Comparison of ENCODE assay signal across 18 cellular contexts in genomic region chr17:8837438-8838075, GRCh38. TPM values are rescaled to one million over a fixed set of nuclear protein-coding genes. Genes with fewer than 3 reads are reported as not detected.
DNase-seq lines count a peak whose midpoint lies in the region; ATAC-seq, FAIRE-seq and TF ChIP-seq lines count a peak whose summit lies in the region.
"Had no signal": no experiment of that assay in that cellular context is flagged by ENCODE, and none has a peak within 500 bp of the region (broad histone marks: within the 10 kb centered on the region; RNA-seq: fewer than 3 reads in every experiment).

No MANE protein-coding gene starts in this region.

- H3K27me3 ChIP-seq in SK-N-SH (ENCODE audit: insufficient read depth) = peaks cover 53% of the 10 kb centered on the region
- H3K27me3 ChIP-seq in astrocyte (ENCODE audit: insufficient read depth, low read length) = peaks cover 2% of the 10 kb centered on the region
- peaks cover 11% of the 10 kb centered on the region for H3K27me3 ChIP-seq in upper lobe of right lung
- H3K27me3 ChIP-seq: hepatocyte had no signal

- no peak for TF ChIP-seq CTCF in SK-N-SH (IDR thresholded peaks at IDR 0.05)
- no peak for TF ChIP-seq CTCF in astrocyte (IDR thresholded peaks at IDR 0.05; ENCODE audit: insufficient read depth, low read depth, low read length)
- no peak for TF ChIP-seq CTCF in upper lobe of right lung (IDR thresholded peaks at IDR 0.05)
- no peak for TF ChIP-seq CTCF in coronary artery (IDR thresholded peaks at IDR 0.05)

- no peak for FAIRE-seq in astrocyte (lab: Jason Lieb, UNC)
- FAIRE-seq: D721Med, endothelial cell of umbilical vein had no signal

- TF ChIP-seq RAD21 in SK-N-SH (IDR thresholded peaks at IDR 0.05; ENCODE audit: low read length) = no peak

- no peak overlapping the region for H3K4me2 ChIP-seq in SK-N-SH
- H3K4me2 ChIP-seq in astrocyte (ENCODE audit: low read length) = no peak overlapping the region
- H3K4me2 ChIP-seq: hepatocyte had no signal

- intact Hi-C loops in upper lobe of right lung (cut with DNase I) = no loop called here

- H3K4me3 Mint-ChIP-seq in astrocyte (ENCODE audit: unreplicated experiment) = no peak overlapping the region
- no peak overlapping the region for H3K4me3 Mint-ChIP-seq in activated CD4-positive, alpha-beta memory T cell treated with anti-CD3 and anti-CD28 coated beads, Interleukin-2, amount 10 ng/mL, durations not matched to agents 7 days and 5 days
- H3K4me3 Mint-ChIP-seq: activated CD4-positive, alpha-beta T cell treated with anti-CD3 and anti-CD28 coated beads, Interleukin-2, amount 10 ng/mL, durations not matched to agents 7 days and 5 days; T-helper 1 cell treated with Interleukin-12 subunit alpha and Interleukin-12 subunit beta and Interleukin-4 antibody, amounts not matched to agents 30 μg/mL and 1 μg/mL, for 36 hours had no signal

- no peaks in the 10 kb centered on the region for H3K4me1 Mint-ChIP-seq in astrocyte (ENCODE audit: low read depth, unreplicated experiment)
- H3K4me1 Mint-ChIP-seq in activated CD4-positive, alpha-beta memory T cell treated with anti-CD3 and anti-CD28 coated beads, Interleukin-2, amount 10 ng/mL, durations not matched to agents 7 days and 5 days = no peaks in the 10 kb centered on the region
- H3K4me1 Mint-ChIP-seq: activated CD4-positive, alpha-beta T cell treated with anti-CD3 and anti-CD28 coated beads, Interleukin-2, amount 10 ng/mL, durations not matched to agents 7 days and 5 days had no signal

- H3K4me1 ChIP-seq in SK-N-SH (ENCODE audit: control insufficient read depth in 1 of 2, insufficient read depth in 2 of 2, low read depth in 1 of 2, low read length in 1 of 2) = no peaks in the 10 kb centered on the region
- no peaks in the 10 kb centered on the region for H3K4me1 ChIP-seq in astrocyte (ENCODE audit: insufficient read depth, low read length)
- no peaks in the 10 kb centered on the region for H3K4me1 ChIP-seq in upper lobe of right lung
- H3K4me1 ChIP-seq: parathyroid adenoma had no signal

- peaks cover 1% of the 10 kb centered on the region for H3K36me3 Mint-ChIP-seq in astrocyte (ENCODE audit: low read depth, unreplicated experiment)
- H3K36me3 Mint-ChIP-seq in activated CD4-positive, alpha-beta memory T cell treated with anti-CD3 and anti-CD28 coated beads, Interleukin-2, amount 10 ng/mL, durations not matched to agents 7 days and 5 days (ENCODE audit: low read depth) = no peaks in the 10 kb centered on the region

- POLR2A ChIA-PET in SK-N-SH (lab: Yijun Ruan, JAX) = no interaction called here
- POLR2A ChIA-PET in activated CD4-positive, alpha-beta memory T cell treated with anti-CD3 and anti-CD28 coated beads, Interleukin-2, amount 10 ng/mL, durations not matched to agents 7 days and 5 days (lab: Charles Lee) = interaction anchor here (0.6 kb wide), 1 partner anchor 362 kb away, joined by 3 read pairs; no protein-coding TSS in a partner anchor

- H3K79me2 ChIP-seq in SK-N-SH (ENCODE audit: insufficient read depth) (no peaks in the 10 kb centered on the region), astrocyte (ENCODE audit: insufficient read depth, low read length) (no peaks in the 10 kb centered on the region)
- H3K79me2 ChIP-seq: hepatocyte, parathyroid adenoma had no signal

- no peak overlapping the region for H2AFZ ChIP-seq in SK-N-SH (ENCODE audit: low read depth)
- no peak overlapping the region for H2AFZ ChIP-seq in astrocyte (ENCODE audit: low read depth, low read length)
- H2AFZ ChIP-seq: hepatocyte, parathyroid adenoma had no signal

- no peak overlapping the region for H3K9ac ChIP-seq in SK-N-SH
- no peak overlapping the region for H3K9ac ChIP-seq in astrocyte (ENCODE audit: low read length)
- H3K9ac ChIP-seq: parathyroid adenoma had no signal

- no peaks in the 10 kb centered on the region for H3K9me2 ChIP-seq in SK-N-SH

- CTCF ChIA-PET in SK-N-SH (lab: Yijun Ruan, JAX) = interaction anchor here (1.7 kb wide), 1 partner anchor 52 kb away, joined by 4 read pairs; no protein-coding TSS in a partner anchor
- CTCF ChIA-PET in activated CD4-positive, alpha-beta memory T cell treated with anti-CD3 and anti-CD28 coated beads, Interleukin-2, amount 10 ng/mL, durations not matched to agents 7 days and 5 days (lab: Charles Lee) = no interaction called here

- WGBS in SK-N-SH (ENCODE audit: low lambda C conversion rate) = 5% methylated on average over 10 of the region's 11 CpGs

- no peak overlapping the region for H3K27ac ChIP-seq in SK-N-SH (ENCODE audit: low read depth in 2 of 2, low read length in 1 of 2)
- no peak overlapping the region for H3K27ac ChIP-seq in astrocyte (ENCODE audit: low read depth, low read length)
- no peak overlapping the region for H3K27ac ChIP-seq in upper lobe of right lung
- no peak overlapping the region for H3K27ac ChIP-seq in coronary artery
- H3K27ac ChIP-seq: hepatocyte, parathyroid adenoma, thoracic aorta had no signal

- no peak overlapping the region for H3K4me3 ChIP-seq in SK-N-SH (ENCODE audit: low read depth in 2 of 2, low read length in 1 of 2)
- no peak overlapping the region for H3K4me3 ChIP-seq in astrocyte (ENCODE audit: insufficient read depth, low read depth, low read length)
- H3K4me3 ChIP-seq in upper lobe of right lung = no peak overlapping the region
- H3K4me3 ChIP-seq in coronary artery = no peak overlapping the region
- H3K4me3 ChIP-seq: hepatocyte, thoracic aorta had no signal

- no peak for DNase-seq in SK-N-SH
- DNase-seq in astrocyte (ENCODE audit: low read depth) = no peak
- peak; percentile 52 for DNase-seq in iPS-NIHi7 (ENCODE audit: extremely low spot score)
- no peak for DNase-seq in upper lobe of right lung
- DNase-seq in coronary artery (ENCODE audit: low spot score) = no peak
- DNase-seq in activated CD4-positive, alpha-beta memory T cell treated with anti-CD3 and anti-CD28 coated beads, Interleukin-2, amount 10 ng/mL, durations not matched to agents 7 days and 5 days = no peak
- no peak for DNase-seq in middle frontal gyrus (ENCODE audit: extremely low spot score, low spot score)
- DNase-seq: activated CD4-positive, alpha-beta T cell treated with anti-CD3 and anti-CD28 coated beads, Interleukin-2, amount 10 ng/mL, durations not matched to agents 7 days and 5 days; activated gamma-delta T cell treated with Interleukin-2 at 50 U/mL for 16 hours; NCI-H2171 treated with DMSO at 0.1 percent for 48 hours; stimulated activated CD4-positive, alpha-beta T cell treated with anti-CD3 and anti-CD28 coated beads, Interleukin-12 subunit alpha, Interleukin-12 subunit beta, amount 100 ng/mL, for 4 hours had no signal

- no peak for TF ChIP-seq EP300 in SK-N-SH (IDR thresholded peaks at IDR 0.05; ENCODE audit: borderline replicate concordance in 1 of 2, low read depth in 1 of 2, low read length in 1 of 2)

- no peaks in the 10 kb centered on the region for H4K20me1 ChIP-seq in SK-N-SH (ENCODE audit: insufficient read depth)
- H4K20me1 ChIP-seq in astrocyte (ENCODE audit: insufficient read depth, low read length) = no peaks in the 10 kb centered on the region

- H3K36me3 ChIP-seq in SK-N-SH (replicated peaks in 1 of 2; ENCODE audit: control insufficient read depth in 1 of 2, insufficient read depth in 2 of 2, low read length in 1 of 2) (no peaks in the 10 kb centered on the region), astrocyte (ENCODE audit: insufficient read depth, low read length) (no peaks in the 10 kb centered on the region), upper lobe of right lung (no peaks in the 10 kb centered on the region)
- H3K36me3 ChIP-seq: thoracic aorta had no signal

- peaks cover 7% of the 10 kb centered on the region for H3K9me3 Mint-ChIP-seq in astrocyte (ENCODE audit: unreplicated experiment)
- H3K9me3 Mint-ChIP-seq in activated CD4-positive, alpha-beta memory T cell treated with anti-CD3 and anti-CD28 coated beads, Interleukin-2, amount 10 ng/mL, durations not matched to agents 7 days and 5 days = no peaks in the 10 kb centered on the region
- H3K9me3 Mint-ChIP-seq: activated CD4-positive, alpha-beta T cell treated with anti-CD3 and anti-CD28 coated beads, Interleukin-2, amount 10 ng/mL, durations not matched to agents 7 days and 5 days; T-helper 1 cell treated with Interleukin-12 subunit alpha and Interleukin-12 subunit beta and Interleukin-4 antibody, amounts not matched to agents 30 μg/mL and 1 μg/mL, for 36 hours had no signal

- peaks cover 39% of the 10 kb centered on the region for H3K27me3 Mint-ChIP-seq in astrocyte (ENCODE audit: low read depth, unreplicated experiment)
- no peaks in the 10 kb centered on the region for H3K27me3 Mint-ChIP-seq in activated CD4-positive, alpha-beta memory T cell treated with anti-CD3 and anti-CD28 coated beads, Interleukin-2, amount 10 ng/mL, durations not matched to agents 7 days and 5 days
- H3K27me3 Mint-ChIP-seq: activated CD4-positive, alpha-beta T cell treated with anti-CD3 and anti-CD28 coated beads, Interleukin-2, amount 10 ng/mL, durations not matched to agents 7 days and 5 days had no signal

- ATAC-seq in SK-N-SH treated with all-trans-retinoic acid at 6 μM for 48 hours (no peak; the same call in 1 of the 3 replicates), upper lobe of right lung (peak; percentile 11)

- peak overlapping the region; percentile 11 for H3K27ac Mint-ChIP-seq in astrocyte (ENCODE audit: unreplicated experiment)
- H3K27ac Mint-ChIP-seq in activated CD4-positive, alpha-beta memory T cell treated with anti-CD3 and anti-CD28 coated beads, Interleukin-2, amount 10 ng/mL, durations not matched to agents 7 days and 5 days = no peak overlapping the region
- H3K27ac Mint-ChIP-seq: activated CD4-positive, alpha-beta T cell treated with anti-CD3 and anti-CD28 coated beads, Interleukin-2, amount 10 ng/mL, durations not matched to agents 7 days and 5 days; T-helper 1 cell treated with Interleukin-12 subunit alpha and Interleukin-12 subunit beta and Interleukin-4 antibody, amounts not matched to agents 30 μg/mL and 1 μg/mL, for 36 hours had no signal

- no peaks in the 10 kb centered on the region for H3K9me3 ChIP-seq in SK-N-SH
- no peaks in the 10 kb centered on the region for H3K9me3 ChIP-seq in astrocyte (ENCODE audit: insufficient read depth, low read depth, low read length)
- no peaks in the 10 kb centered on the region for H3K9me3 ChIP-seq in upper lobe of right lung
- H3K9me3 ChIP-seq: thoracic aorta had no signal

- no peaks in the 10 kb centered on the region for H3F3A ChIP-seq in SK-N-SH (replicated peaks; ENCODE audit: insufficient read depth)

RNA-seq across cellular contexts. Expression of gene PIK3R6, which starts 29.9 kb away (rescaled TPM):
- polyA plus RNA-seq in SK-N-SH (2012; rRNA removed) = 0.03 and 0.06 TPM in 2 replicates
- 0.03 TPM in 1 of 2 replicates, not detected in the other for polyA plus RNA-seq in SK-N-SH (2012; cell fraction: cytosol; rRNA removed)
- 0.08 and 0.27 TPM in 2 replicates for polyA plus RNA-seq in SK-N-SH (2012; cell fraction: nucleus; rRNA removed)
- not detected in 2 replicates for total RNA-seq in astrocyte
- total RNA-seq in upper lobe of right lung = 2.7 TPM
- 1 to 10 TPM; 2.0 to 2.2 TPM for total RNA-seq in activated CD4-positive, alpha-beta memory T cell treated with anti-CD3 and anti-CD28 coated beads, Interleukin-2, amount 10 ng/mL, durations not matched to agents 7 days and 5 days
- total RNA-seq: endothelial cell of umbilical vein had no signal
- polyA plus RNA-seq: endothelial cell of umbilical vein had no signal

RNA-seq across cellular contexts. Expression of gene MFSD6L, which starts 38.4 kb away (rescaled TPM):
- polyA plus RNA-seq in SK-N-SH (2012; rRNA removed) = not detected in 2 replicates
- polyA plus RNA-seq in SK-N-SH (2012; cell fraction: cytosol; rRNA removed) = not detected in 2 replicates
- 0.02 TPM in 1 of 2 replicates, not detected in the other for polyA plus RNA-seq in SK-N-SH (2012; cell fraction: nucleus; rRNA removed)
- total RNA-seq in astrocyte = 0.12 TPM in 1 of 2 replicates, not detected in the other
- total RNA-seq in upper lobe of right lung = 0.41 TPM
- total RNA-seq in activated CD4-positive, alpha-beta memory T cell treated with anti-CD3 and anti-CD28 coated beads, Interleukin-2, amount 10 ng/mL, durations not matched to agents 7 days and 5 days = under 1 TPM in 1 of 2 experiments, not detected in 1; 0.13 TPM
- total RNA-seq: endothelial cell of umbilical vein had no signal
- polyA plus RNA-seq: endothelial cell of umbilical vein had no signal
